ENCODE assay signal across 1 cellular context in the genomic region with DNA sequence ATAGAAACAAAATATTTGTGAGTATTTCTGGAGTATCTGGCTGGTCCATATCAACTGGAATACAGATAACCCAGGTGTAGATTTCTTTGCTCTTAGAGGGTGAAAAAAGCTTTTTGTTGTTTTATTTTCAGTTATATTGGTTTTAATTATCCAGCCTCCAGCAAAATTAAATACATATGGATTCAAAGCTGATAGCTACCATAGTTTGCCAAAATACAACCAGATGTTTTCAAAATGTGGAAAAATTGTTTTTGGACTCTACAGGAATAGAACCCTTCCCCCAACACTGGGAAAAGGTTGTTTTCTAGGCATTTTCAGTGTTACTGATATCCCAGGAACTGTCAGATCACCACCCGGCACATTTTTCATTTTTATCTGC.
TF ChIP-seq lines count a peak whose summit lies in the region.

No MANE protein-coding gene starts in this region.

TF ChIP-seq in H1, 55 proteins besides CTCF, POLR2A, EP300 and RAD21:
- TF ChIP-seq TAF7 (optimal IDR thresholded peaks at IDR 0.05; ENCODE audit: borderline replicate concordance, low read depth, low read length) (no peak), CBX8 (IDR thresholded peaks at IDR 0.05; ENCODE audit: borderline replicate concordance, low read depth, low read length) (no peak), BRCA1 (IDR thresholded peaks at IDR 0.05; ENCODE audit: low read depth, low read length) (no peak), CBX5 (IDR thresholded peaks at IDR 0.05; ENCODE audit: low read depth, low read length) (no peak), CTBP2 (IDR thresholded peaks at IDR 0.05; ENCODE audit: borderline replicate concordance, insufficient read depth, insufficient read length, low read length) (no peak), TAF1 (IDR thresholded peaks at IDR 0.05; ENCODE audit: low read depth, low read length) (no peak), CHD1 (IDR thresholded peaks at IDR 0.05; ENCODE audit: low read depth, low read length) (no peak), SP2 (IDR thresholded peaks at IDR 0.05; ENCODE audit: low read length) (no peak), SIN3A (conservative IDR thresholded peaks at IDR 0.05 in 1 of 2, IDR thresholded peaks at IDR 0.05 in 1 of 2; ENCODE audit: low read depth in 1 of 2, low read length in 2 of 2) (no peak), KDM5A (IDR thresholded peaks at IDR 0.05; ENCODE audit: low read length) (no peak)
- TF ChIP-seq, protein P1, sequence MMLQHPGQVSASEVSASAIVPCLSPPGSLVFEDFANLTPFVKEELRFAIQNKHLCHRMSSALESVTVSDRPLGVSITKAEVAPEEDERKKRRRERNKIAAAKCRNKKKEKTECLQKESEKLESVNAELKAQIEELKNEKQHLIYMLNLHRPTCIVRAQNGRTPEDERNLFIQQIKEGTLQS (IDR thresholded peaks at IDR 0.05; ENCODE audit: insufficient read depth, low read depth, low read length) = no peak
TF ChIP-seq in H1: peak in this region for 0.
